19 cellular contexts compared by ENCODE assay signal in the genomic region with DNA sequence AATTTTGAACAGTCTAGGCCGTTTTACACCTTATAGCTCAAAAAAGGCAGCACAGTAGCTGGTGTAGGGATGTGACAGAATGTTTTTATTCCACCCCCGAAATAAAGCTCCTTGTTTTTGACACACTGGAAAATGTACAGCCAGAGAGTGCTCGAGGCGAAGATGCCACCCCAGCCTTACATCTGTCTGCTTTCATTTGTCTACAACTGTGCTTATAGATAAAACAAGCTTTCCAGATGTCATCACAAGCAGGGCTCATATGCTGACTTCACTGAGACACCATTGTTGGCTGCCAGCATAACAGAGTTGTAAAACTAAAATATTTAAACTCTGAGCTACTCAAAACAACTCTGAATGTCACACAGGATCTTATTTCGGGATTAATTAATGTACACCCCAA.
"Had no signal": no experiment of that assay in that cellular context is flagged by ENCODE, and none has a peak within 500 bp of the region (broad histone marks: within the 10 kb centered on the region; RNA-seq: fewer than 3 reads in every experiment).

No MANE protein-coding gene starts in this region.

- H3K36me3 Mint-ChIP-seq: activated naive CD8-positive, alpha-beta T cell treated with anti-CD3 and anti-CD28 coated beads for 36 hours; natural killer cell had no signal

- ATAC-seq: activated CD4-positive, alpha-beta T cell treated with anti-CD3 and anti-CD28 coated beads for 36 hours; body of pancreas; effector memory CD8-positive, alpha-beta T cell; left cardiac atrium; natural killer cell; stimulated activated naive CD8-positive, alpha-beta T cell treated with anti-CD3 and anti-CD28 coated beads, Interleukin-15, Interleukin-2, amounts not matched to agents 100 U/mL and 50 U/mL, for 24 hours had no signal

- H3K27me3 Mint-ChIP-seq: activated CD4-positive, alpha-beta T cell treated with anti-CD3 and anti-CD28 coated beads for 36 hours; activated naive CD8-positive, alpha-beta T cell treated with anti-CD3 and anti-CD28 coated beads for 36 hours; effector memory CD8-positive, alpha-beta T cell had no signal

- DNase-seq: activated CD4-positive, alpha-beta T cell treated with anti-CD3 and anti-CD28 coated beads for 36 hours; activated CD4-positive, alpha-beta T cell treated with anti-CD3 and anti-CD28 coated beads, Interleukin-2, amount 50 U/mL, for 48 hours; activated gamma-delta T cell treated with Interleukin-2 at 50 U/mL for 16 hours; activated naive CD8-positive, alpha-beta T cell treated with anti-CD3 and anti-CD28 coated beads for 36 hours; activated T-cell treated with anti-CD3 and anti-CD28 coated beads for 4 hours; amygdala; body of pancreas; effector memory CD8-positive, alpha-beta T cell; esophagus squamous epithelium; hippocampal formation; left cardiac atrium; natural killer cell; occipital lobe; stimulated activated CD4-positive, alpha-beta T cell treated with anti-CD3 and anti-CD28 coated beads, Interleukin-2, amount 100 ng/mL, for 24 hours; stimulated activated naive CD8-positive, alpha-beta T cell treated with anti-CD3 and anti-CD28 coated beads, Interleukin-15, Interleukin-2, amounts not matched to agents 100 U/mL and 50 U/mL, for 24 hours; substantia nigra; transverse colon had no signal

- H3K27me3 ChIP-seq: body of pancreas, esophagus squamous epithelium, transverse colon had no signal

- H3K4me1 ChIP-seq: body of pancreas, transverse colon had no signal

- H3K27ac Mint-ChIP-seq: activated CD4-positive, alpha-beta T cell treated with anti-CD3 and anti-CD28 coated beads for 36 hours; activated naive CD8-positive, alpha-beta T cell treated with anti-CD3 and anti-CD28 coated beads for 36 hours; activated T-helper 1 cell treated with anti-CD3 and anti-CD28 coated beads, Interleukin-12 subunit alpha, Interleukin-12 subunit beta, Interleukin-2, Interleukin-4 antibody, amounts not matched to agents 30 ng/mL and 10 ng/mL and 1 ng/mL, durations not matched to agents 14 hours and 24 hours and 36 hours; effector memory CD8-positive, alpha-beta T cell; natural killer cell; T-helper 2 cell treated with Interferon-gamma antibody and Interleukin-4, amounts not matched to agents 5 μg/mL and 100 μg/mL, for 36 hours had no signal

- H3K4me3 Mint-ChIP-seq: activated CD4-positive, alpha-beta T cell treated with anti-CD3 and anti-CD28 coated beads for 36 hours; activated naive CD8-positive, alpha-beta T cell treated with anti-CD3 and anti-CD28 coated beads for 36 hours; activated T-helper 1 cell treated with anti-CD3 and anti-CD28 coated beads, Interleukin-12 subunit alpha, Interleukin-12 subunit beta, Interleukin-2, Interleukin-4 antibody, amounts not matched to agents 30 ng/mL and 10 ng/mL and 1 ng/mL, durations not matched to agents 14 hours and 24 hours and 36 hours; effector memory CD8-positive, alpha-beta T cell; natural killer cell; T-helper 2 cell treated with Interferon-gamma antibody and Interleukin-4, amounts not matched to agents 5 μg/mL and 100 μg/mL, for 36 hours had no signal

- H3K9me3 ChIP-seq: body of pancreas, esophagus squamous epithelium, transverse colon had no signal

- H3K27ac ChIP-seq: body of pancreas had no signal

- H3K4me3 ChIP-seq: body of pancreas, esophagus squamous epithelium, transverse colon had no signal

- H3K4me1 Mint-ChIP-seq: activated CD4-positive, alpha-beta T cell treated with anti-CD3 and anti-CD28 coated beads for 36 hours; activated naive CD8-positive, alpha-beta T cell treated with anti-CD3 and anti-CD28 coated beads for 36 hours had no signal

- H3K9me3 Mint-ChIP-seq: activated naive CD8-positive, alpha-beta T cell treated with anti-CD3 and anti-CD28 coated beads for 36 hours; activated T-helper 1 cell treated with anti-CD3 and anti-CD28 coated beads, Interleukin-12 subunit alpha, Interleukin-12 subunit beta, Interleukin-2, Interleukin-4 antibody, amounts not matched to agents 30 ng/mL and 10 ng/mL and 1 ng/mL, durations not matched to agents 14 hours and 24 hours and 36 hours; natural killer cell; T-helper 2 cell treated with Interferon-gamma antibody and Interleukin-4, amounts not matched to agents 5 μg/mL and 100 μg/mL, for 36 hours had no signal

- H3K36me3 ChIP-seq: esophagus squamous epithelium, transverse colon had no signal
